8 cellular contexts compared by ENCODE assay signal in genomic region chr13:102847272-102848234, GRCh38. TPM values are rescaled to one million over a fixed set of nuclear protein-coding genes. Genes with fewer than 3 reads are reported as not detected.
DNase-seq lines count a peak whose midpoint lies in the region; TF ChIP-seq lines count a peak whose summit lies in the region.

No MANE protein-coding gene starts in this region.

- peak; percentile 70 for TF ChIP-seq CTCF in LNCaP clone FGC (IDR thresholded peaks at IDR 0.05; ENCODE audit: control insufficient read depth, extremely low read depth, insufficient read depth)
- peak; percentile 52 for TF ChIP-seq CTCF in neutrophil (IDR thresholded peaks at IDR 0.05)

- peak overlapping the region; percentile 99 for H3K4me3 Mint-ChIP-seq in T-helper 2 cell treated with Interferon-gamma antibody and Interleukin-4, amounts not matched to agents 5 μg/mL and 100 μg/mL, for 36 hours

- H3K27me3 ChIP-seq in esophagus (ENCODE audit: control insufficient read depth in 1 of 2, insufficient read depth in 2 of 2, low read length in 2 of 2) = no peaks in the 10 kb centered on the region
- no peaks in the 10 kb centered on the region for H3K27me3 ChIP-seq in neutrophil

- H3K27ac ChIP-seq in esophagus (ENCODE audit: low read depth in 2 of 2, low read length in 1 of 2) (peak overlapping the region; percentile 66 to 77), neutrophil (peak overlapping the region; percentile 95)

- DNase-seq in stimulated activated CD4-positive, alpha-beta T cell treated with anti-CD3 and anti-CD28 coated beads, Interleukin-15, amount 100 ng/mL, for 24 hours = peak; percentile 23
- DNase-seq in stimulated activated CD4-positive, alpha-beta T cell treated with anti-CD3 and anti-CD28 coated beads, Interleukin-4, amount 100 ng/mL, for 4 hours = no peak
- no peak for DNase-seq in LNCaP clone FGC (ENCODE audit: low read depth)
- DNase-seq in T-helper 2 cell treated with Interferon-gamma antibody and Interleukin-4, amounts not matched to agents 5 μg/mL and 100 μg/mL, for 36 hours (ENCODE audit: low spot score) = no peak
- DNase-seq in effector CD4-positive, alpha-beta T cell = no peak
- no peak for DNase-seq in germinal center (ENCODE audit: low spot score)

- peaks cover 32% of the 10 kb centered on the region for H3K4me1 Mint-ChIP-seq in T-helper 2 cell treated with Interferon-gamma antibody and Interleukin-4, amounts not matched to agents 5 μg/mL and 100 μg/mL, for 36 hours (ENCODE audit: low read depth)

- H3K4me3 ChIP-seq in LNCaP clone FGC (ENCODE audit: low read depth, low read length) = peak overlapping the region; percentile 93
- H3K4me3 ChIP-seq in esophagus (ENCODE audit: low read depth in 1 of 2, low read length in 2 of 2) = peak overlapping the region in 1 of 2 donors; percentile 91
- peak overlapping the region; percentile 90 to 100 for H3K4me3 ChIP-seq in neutrophil (ENCODE audit: low read depth in 1 of 2, low read length in 1 of 2)

- no peaks in the 10 kb centered on the region for H3K36me3 ChIP-seq in esophagus (ENCODE audit: control insufficient read depth in 2 of 2, insufficient read depth in 2 of 2, low read length in 1 of 2)
- H3K36me3 ChIP-seq in neutrophil = peaks cover 3% of the 10 kb centered on the region

- H3K4me1 ChIP-seq in esophagus (ENCODE audit: control insufficient read depth in 2 of 2, insufficient read depth in 2 of 2, low read length in 1 of 2) (no peaks in the 10 kb centered on the region), neutrophil (ENCODE audit: control insufficient read depth in 1 of 2, insufficient read depth in 1 of 2, low read depth in 1 of 2, low read length in 1 of 2) (peaks cover 20 to 22% of the 10 kb centered on the region in 2 experiments)

- peak overlapping the region; percentile 99 for H3K27ac Mint-ChIP-seq in T-helper 2 cell treated with Interferon-gamma antibody and Interleukin-4, amounts not matched to agents 5 μg/mL and 100 μg/mL, for 36 hours

- H3K9me3 ChIP-seq in esophagus (ENCODE audit: control insufficient read depth in 2 of 2, insufficient read depth in 1 of 2, low read depth in 1 of 2, low read length in 1 of 2) (no peaks in the 10 kb centered on the region), neutrophil (no peaks in the 10 kb centered on the region)

- H3K27me3 Mint-ChIP-seq in T-helper 2 cell treated with Interferon-gamma antibody and Interleukin-4, amounts not matched to agents 5 μg/mL and 100 μg/mL, for 36 hours (ENCODE audit: low read depth) = no peaks in the 10 kb centered on the region

- 19 to 20% methylated on average over 12 of the region's 12 CpGs for WGBS in esophagus, 2 donors

- peaks cover 21% of the 10 kb centered on the region for H3K36me3 Mint-ChIP-seq in T-helper 2 cell treated with Interferon-gamma antibody and Interleukin-4, amounts not matched to agents 5 μg/mL and 100 μg/mL, for 36 hours (ENCODE audit: low read depth)

- no peaks in the 10 kb centered on the region for H3K9me3 Mint-ChIP-seq in T-helper 2 cell treated with Interferon-gamma antibody and Interleukin-4, amounts not matched to agents 5 μg/mL and 100 μg/mL, for 36 hours

RNA-seq across cellular contexts. Expression of gene ERCC5, which starts 1.7 kb away (rescaled TPM):
- polyA plus RNA-seq in esophagus = 10 to 100 TPM; 29.7 to 61.4 TPM

RNA-seq across cellular contexts. Expression of gene BIVM, which starts 48.6 kb away (rescaled TPM):
- 1 to 10 TPM; 4.4 to 8.3 TPM for polyA plus RNA-seq in esophagus

RNA-seq across cellular contexts. Expression of gene POGLUT2, which starts 48.8 kb away (rescaled TPM):
- polyA plus RNA-seq in esophagus = 1 to 10 TPM in 1 of 2 donors, under 1 TPM in 1; 0.61 to 1.5 TPM
